In the genomic region with DNA sequence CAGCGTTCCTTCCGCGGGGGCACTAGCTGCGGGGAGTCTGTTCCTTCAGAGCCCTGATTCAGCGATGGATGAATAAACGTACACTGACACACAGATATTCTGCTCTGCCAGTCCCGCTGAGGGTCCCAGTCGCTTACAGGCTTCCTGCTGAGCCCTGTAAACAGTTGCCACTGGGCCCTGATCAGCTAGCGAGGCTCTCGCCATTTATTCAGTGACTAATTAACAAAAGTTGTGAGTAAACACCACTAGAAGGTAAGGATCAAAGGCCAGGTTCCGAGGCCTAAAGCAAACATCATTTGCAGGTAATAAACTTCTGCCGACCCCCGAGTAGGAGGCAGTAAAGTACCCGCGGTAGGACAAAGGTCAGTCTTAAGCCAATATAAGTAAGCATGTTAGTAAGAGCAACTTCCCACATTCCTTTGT, we compare ENCODE assay signal across 20 cellular contexts.
A peak's percentile ranks its signal among the peaks of the same experiment; 100 is the strongest.
DNase-seq lines count a peak whose midpoint lies in the region; ATAC-seq and TF ChIP-seq lines count a peak whose summit lies in the region.
"Had no signal": no experiment of that assay in that cellular context is flagged by ENCODE, and none has a peak within 500 bp of the region (broad histone marks: within the 10 kb centered on the region; RNA-seq: fewer than 3 reads in every experiment).

No MANE protein-coding gene starts in this region.

- H3K36me3 ChIP-seq in Peyer's patch: no peaks in the 10 kb centered on the region
- no peaks in the 10 kb centered on the region for H3K36me3 ChIP-seq in sigmoid colon
- H3K36me3 ChIP-seq: esophagus squamous epithelium, heart right ventricle, SJSA1 had no signal

- H3K27me3 ChIP-seq in Peyer's patch (no peaks in the 10 kb centered on the region), sigmoid colon (no peaks in the 10 kb centered on the region)
- H3K27me3 ChIP-seq: esophagus squamous epithelium, heart right ventricle, SJSA1 had no signal

- TF ChIP-seq CTCF in Peyer's patch (IDR thresholded peaks at IDR 0.05): no peak
- TF ChIP-seq CTCF in sigmoid colon (IDR thresholded peaks at IDR 0.05): no peak

- H3K4me3 ChIP-seq in Peyer's patch: peak overlapping the region in 1 of 4 donors; percentile 12
- no peak overlapping the region for H3K4me3 ChIP-seq in sigmoid colon
- H3K4me3 ChIP-seq: esophagus squamous epithelium, GM23338, heart right ventricle, SJSA1 had no signal

- ATAC-seq in HG03097 (IDR thresholded peaks at IDR 0.05; ENCODE audit: low FRiP score, unreplicated experiment): no peak
- ATAC-seq: activated CD4-positive, alpha-beta T cell treated with anti-CD3 and anti-CD28 coated beads for 36 hours; GM23338; heart right ventricle; left lobe of liver had no signal

- DNase-seq in ELF-1 (ENCODE audit: low read depth, low spot score) (peak; percentile 66), Peyer's patch (peak in 2 of 3 donors; percentile 60 to 70), iris pigment epithelial cell (ENCODE audit: low read depth) (peak; percentile 11), renal cortical epithelial cell (ENCODE audit: low read depth) (peak; percentile 59), HCEC 1CT (no peak), sigmoid colon (no peak)
- DNase-seq in activated naive CD4-positive, alpha-beta T cell treated with Interleukin-2 at 50 U/mL for 16 hours: no peak
- DNase-seq: activated CD4-positive, alpha-beta T cell treated with anti-CD3 and anti-CD28 coated beads for 36 hours; activated naive CD4-positive, alpha-beta T cell treated with anti-CD3 and anti-CD28 coated beads for 36 hours; dermis blood vessel endothelial cell; esophagus squamous epithelium; heart right ventricle; Kasumi-1; NCI-H1417 treated with DMSO at 0.1 percent for 48 hours; NCI-H226 had no signal

- H3K27ac ChIP-seq in Peyer's patch: peak overlapping the region in 3 of 4 donors; percentile 41 to 81 (median 70)
- no peak overlapping the region for H3K27ac ChIP-seq in sigmoid colon
- H3K27ac ChIP-seq: esophagus squamous epithelium, heart right ventricle, parathyroid adenoma, SJSA1 had no signal

- TF ChIP-seq EP300 in sigmoid colon (IDR thresholded peaks at IDR 0.05): no peak

- TF ChIP-seq POLR2A in Peyer's patch (IDR thresholded peaks at IDR 0.05): peak in 1 of 2 donors; percentile 23
- TF ChIP-seq POLR2A in sigmoid colon (IDR thresholded peaks at IDR 0.05): no peak

- WGBS in sigmoid colon, 2 donors: 10 to 52% methylated on average over 15 of the region's 15 CpGs

- intact Hi-C loops in sigmoid colon (cut with DNase I): no loop called here

- H3K9me3 ChIP-seq in Peyer's patch (no peaks in the 10 kb centered on the region), sigmoid colon (no peaks in the 10 kb centered on the region)
- H3K9me3 ChIP-seq: esophagus squamous epithelium, SJSA1 had no signal

- H3K4me1 ChIP-seq in Peyer's patch: peaks cover 0 to 6% (median 0%) of the 10 kb centered on the region in 4 donors
- no peaks in the 10 kb centered on the region for H3K4me1 ChIP-seq in sigmoid colon
- H3K4me1 ChIP-seq: esophagus squamous epithelium, heart right ventricle, parathyroid adenoma, SJSA1 had no signal

Comparison
In these comparisons a context has a peak if more than half of its experiments do, and no peak if none do; other contexts are left out.
1. DNase-seq: peak in ELF-1 (single experiment), Peyer's patch (2 of 3), iris pigment epithelial cell (single experiment) and renal cortical epithelial cell (single experiment); none in HCEC 1CT (single experiment), sigmoid colon (single experiment) and activated naive CD4-positive, alpha-beta T cell treated with Interleukin-2 at 50 U/mL for 16 hours (single experiment).
2. H3K27ac ChIP-seq: peak in Peyer's patch (3 of 4); none in sigmoid colon (0 of 4).